8 cellular contexts compared by ENCODE assay signal in genomic region chr2:177753682-177754475, GRCh38.
DNase-seq lines count a peak whose midpoint lies in the region; ATAC-seq and TF ChIP-seq lines count a peak whose summit lies in the region.

No MANE protein-coding gene starts in this region.

- H3K4me1 ChIP-seq in Caco-2 (peaks cover 4% of the 10 kb centered on the region; the same call in 1 of the 2 replicates), Karpas-422 (ENCODE audit: low read length) (peaks cover 16% of the 10 kb centered on the region), psoas muscle (peaks cover 14% of the 10 kb centered on the region)

- no peak overlapping the region for H3K27ac ChIP-seq in Karpas-422 (ENCODE audit: low read length)
- peak overlapping the region; percentile 42 for H3K27ac ChIP-seq in psoas muscle

- H3K4me2 ChIP-seq in Karpas-422 (ENCODE audit: low read depth, low read length, poor library complexity, severe bottlenecking): peak overlapping the region; percentile 33

- no peaks in the 10 kb centered on the region for H3K9me3 Mint-ChIP-seq in Caco-2 (ENCODE audit: unreplicated experiment)

- H3K36me3 ChIP-seq in Caco-2 (ENCODE audit: control insufficient read depth, insufficient read depth, low read length): no peaks in the 10 kb centered on the region
- H3K36me3 ChIP-seq in Karpas-422 (ENCODE audit: insufficient read depth, low read length): no peaks in the 10 kb centered on the region
- H3K36me3 ChIP-seq in psoas muscle (ENCODE audit: insufficient read depth in 1 of 2, low read depth in 1 of 2): no peaks in the 10 kb centered on the region

- 11 to 12% (median 12%) methylated on average over 5 of the region's 5 CpGs for WGBS in psoas muscle, 3 donors

- no peaks in the 10 kb centered on the region for H4K20me1 ChIP-seq in Karpas-422 (ENCODE audit: insufficient read depth, low read depth, low read length)

- no peak overlapping the region for H3K27ac Mint-ChIP-seq in Caco-2 (ENCODE audit: unreplicated experiment)

- DNase-seq in Caco-2 (peak; percentile 31 to 40), Karpas-422 (peak; percentile 84), amniotic epithelial cell (ENCODE audit: low read depth) (peak; percentile 99), left cardiac atrium (peak; percentile 83), psoas muscle (peak; percentile 67 to 85), COLO668 (lab: John Stamatoyannopoulos, UW; ENCODE audit: unreplicated experiment) (no peak)

- no peaks in the 10 kb centered on the region for H3K9me2 ChIP-seq in Karpas-422 (replicated peaks; ENCODE audit: insufficient read depth, low read length)

- H3K4me3 ChIP-seq in Caco-2 (ENCODE audit: low read depth, low read length): no peak overlapping the region
- H3K4me3 ChIP-seq in Karpas-422 (ENCODE audit: low read length): no peak overlapping the region
- H3K4me3 ChIP-seq in psoas muscle: no peak overlapping the region

- no peak overlapping the region for H3K9ac ChIP-seq in Karpas-422 (ENCODE audit: low read length)

- peaks cover 5% of the 10 kb centered on the region for H3K4me1 Mint-ChIP-seq in Caco-2 (ENCODE audit: low read depth, unreplicated experiment)

- 0 out of 2 replicates have a peak overlapping the region, but pooled peaks have one; percentile 36 for H2AFZ ChIP-seq in Karpas-422 (ENCODE audit: low read length)

- CTCF ChIA-PET in Caco-2 (lab: Charles Lee): no interaction called here

- intact Hi-C loops in Caco-2 (cut with micrococcal nuclease; ENCODE audit: unreplicated experiment): no loop called here
- intact Hi-C loops in left cardiac atrium (cut with DNase I): loop anchor here (10.0 kb wide), 2 partner anchors 269 to 419 kb away; no protein-coding TSS in a partner anchor
- intact Hi-C loops in psoas muscle (cut with DNase I): loop anchor here in 1 of 2 donors (10.0 kb wide), 1 partner anchor 419 kb away; no protein-coding TSS in a partner anchor

- H3K27me3 ChIP-seq in Caco-2 (replicated peaks; ENCODE audit: control insufficient read depth, insufficient read depth, low read length): no peaks in the 10 kb centered on the region
- H3K27me3 ChIP-seq in Karpas-422 (ENCODE audit: low read length): no peaks in the 10 kb centered on the region
- H3K27me3 ChIP-seq in psoas muscle (ENCODE audit: insufficient read depth in 3 of 3, low read length in 2 of 3): no peaks in the 10 kb centered on the region

- no peaks in the 10 kb centered on the region for H3K79me2 ChIP-seq in Karpas-422 (ENCODE audit: low read length)

- TF ChIP-seq CTCF in Caco-2 (IDR thresholded peaks at IDR 0.05; ENCODE audit: insufficient read depth in 1 of 2, low read depth in 1 of 2, low read length in 1 of 2, severe bottlenecking in 1 of 2, unreplicated experiment in 1 of 2) (no peak), psoas muscle (IDR thresholded peaks at IDR 0.05) (no peak)

- BruUV-seq in Caco-2 (replicated peaks; lab: Mats Ljungman, UMichigan): no TSS peak

- H3K4me3 Mint-ChIP-seq in Caco-2 (ENCODE audit: unreplicated experiment): no peak overlapping the region

- H3K36me3 Mint-ChIP-seq in Caco-2 (ENCODE audit: insufficient read depth, unreplicated experiment): no peaks in the 10 kb centered on the region

- peak; percentile 93 to 97 for ATAC-seq in left cardiac atrium
- peak; percentile 93 to 99 (median 96) for ATAC-seq in psoas muscle
- no peak for ATAC-seq in HG03139 (IDR thresholded peaks at IDR 0.05; ENCODE audit: unreplicated experiment)
- no peak for ATAC-seq in HG02588 (IDR thresholded peaks at IDR 0.05; ENCODE audit: unreplicated experiment)

- H3K9me3 ChIP-seq in Caco-2: no peaks in the 10 kb centered on the region
- no peaks in the 10 kb centered on the region for H3K9me3 ChIP-seq in Karpas-422 (ENCODE audit: low read length)
- H3K9me3 ChIP-seq in psoas muscle: no peaks in the 10 kb centered on the region

- POLR2A ChIA-PET in Caco-2 (lab: Charles Lee): no interaction called here

- no peaks in the 10 kb centered on the region for H3K27me3 Mint-ChIP-seq in Caco-2 (ENCODE audit: insufficient read depth, unreplicated experiment)

Comparison
In these comparisons a context has a peak if more than half of its experiments do, and no peak if none do; other contexts are left out.
1. ATAC-seq: peak in left cardiac atrium (2 of 2) and psoas muscle (4 of 4); none in HG03139 (single experiment) and HG02588 (single experiment).